ENCODE assay signal across 8 cellular contexts in the genomic region with DNA sequence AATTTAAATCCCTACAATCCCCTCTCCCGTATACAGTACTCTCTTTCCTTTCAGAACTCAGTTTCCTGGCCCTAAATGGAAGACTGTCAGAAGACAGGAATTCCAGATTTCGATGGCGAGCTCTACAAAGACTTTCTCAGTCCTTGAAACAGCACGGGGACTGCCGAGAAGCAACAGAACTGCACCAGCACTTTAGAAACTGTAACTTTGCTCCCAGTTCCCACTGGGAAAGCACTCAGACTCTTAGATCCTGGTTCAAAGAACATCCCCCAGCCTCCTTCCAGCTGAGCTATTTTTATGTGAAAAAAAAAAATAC. TPM values are rescaled to one million over a fixed set of nuclear protein-coding genes. Genes with fewer than 3 reads are reported as not detected.
DNase-seq lines count a peak whose midpoint lies in the region; TF ChIP-seq lines count a peak whose summit lies in the region.

No MANE protein-coding gene starts in this region.

- H3K27ac ChIP-seq in adrenal gland, result peak overlapping the region; percentile 70 to 98 (median 86)
- H3K27ac ChIP-seq in smooth muscle cell (ENCODE audit: low read depth), result peak overlapping the region; percentile 78

- H3K9me3 ChIP-seq in adrenal gland (replicated peaks in 1 of 3) (no peaks in the 10 kb centered on the region), smooth muscle cell (replicated peaks; ENCODE audit: low read depth) (no peaks in the 10 kb centered on the region)

- H3K36me3 ChIP-seq in adrenal gland (replicated peaks in 1 of 2) (no peaks in the 10 kb centered on the region), smooth muscle cell (ENCODE audit: low read depth) (no peaks in the 10 kb centered on the region)

- intact Hi-C loops in adrenal gland (cut with DNase I), result no loop called here

- peaks cover 61% of the 10 kb centered on the region for H4K20me1 ChIP-seq in smooth muscle cell (ENCODE audit: low read depth)

- WGBS in adrenal gland, 4 donors, result 12 to 23% (median 18%) methylated on average over 5 of the region's 5 CpGs
- WGBS in smooth muscle cell (ENCODE audit: low lambda C conversion rate), result 20% methylated on average over 5 of the region's 5 CpGs

- H3K4me1 ChIP-seq in adrenal gland (replicated peaks in 1 of 2) (peaks cover 36 to 60% of the 10 kb centered on the region in 2 donors), smooth muscle cell (ENCODE audit: low read depth) (peaks cover 28% of the 10 kb centered on the region)

- POLR2A ChIA-PET in HEK293T (lab: Yijun Ruan, JAX), result interaction anchor here (1.1 to 9.4 kb wide), 5 partner anchors 9 to 63 kb away, joined by 3 to 139 read pairs (median 72); a partner anchor contains a TSS

- H3K27ac Mint-ChIP-seq in immature natural killer cell, result peak overlapping the region; percentile 91 to 99 (median 96)

- TF ChIP-seq CTCF in HFF-Myc (IDR thresholded peaks at IDR 0.05; ENCODE audit: low read depth, low read length, missing control alignments) (no peak), adrenal gland (IDR thresholded peaks at IDR 0.05) (no peak), smooth muscle cell (IDR thresholded peaks at IDR 0.05; ENCODE audit: borderline replicate concordance, insufficient read depth, poor library complexity, severe bottlenecking) (no peak)

- peaks cover 0 to 22% (median 7%) of the 10 kb centered on the region in 3 donors for H3K27me3 Mint-ChIP-seq in immature natural killer cell (ENCODE audit: low read depth in 3 of 3)

- H3K4me3 ChIP-seq in HFF-Myc (replicated peaks; ENCODE audit: low read depth, low read length) (peak overlapping the region; percentile 70), adrenal gland (peak overlapping the region in 2 of 4 donors; percentile 90 to 100), smooth muscle cell (peak overlapping the region; percentile 97)

- CTCF ChIA-PET in HEK293T (lab: Yijun Ruan, JAX), result interaction anchor here (5.4 to 12.9 kb wide), 2 partner anchors 28 to 35 kb away, joined by 31 to 222 read pairs; no protein-coding TSS in a partner anchor

- H3F3A ChIP-seq in smooth muscle cell (ENCODE audit: low read depth), result peaks cover 9% of the 10 kb centered on the region

- peak overlapping the region; percentile 97 for H3K4me2 ChIP-seq in smooth muscle cell

- DNase-seq in HFF-Myc (ENCODE audit: extremely low read depth, low read depth) (no peak), adrenal gland (no peak), immature natural killer cell (no peak), smooth muscle cell (lab: John Stamatoyannopoulos, UW; ENCODE audit: unreplicated experiment) (no peak), NCI-H1436 (lab: John Stamatoyannopoulos, UW) (no peak), HEK293T (ENCODE audit: extremely low spot score) (no peak), NCI-H2196 treated with DMSO at 0.1 percent for 48 hours (lab: John Stamatoyannopoulos, UW; ENCODE audit: unreplicated experiment) (no peak), NCI-H774 (lab: John Stamatoyannopoulos, UW) (no peak)

- H3K9ac ChIP-seq in smooth muscle cell (ENCODE audit: low read depth), result peak overlapping the region; percentile 61

- TF ChIP-seq POLR2A in adrenal gland (IDR thresholded peaks at IDR 0.05), result no peak

- H3K4me1 Mint-ChIP-seq in immature natural killer cell, result peaks cover 59 to 60% of the 10 kb centered on the region in 2 donors

- peak overlapping the region; percentile 88 to 97 (median 93) for H3K4me3 Mint-ChIP-seq in immature natural killer cell

- no peaks in the 10 kb centered on the region for H3K9me3 Mint-ChIP-seq in immature natural killer cell

- H3K36me3 Mint-ChIP-seq in immature natural killer cell, result peaks cover 5 to 19% (median 17%) of the 10 kb centered on the region in 3 donors

- H3K79me2 ChIP-seq in smooth muscle cell (ENCODE audit: low read depth), result peaks cover 67% of the 10 kb centered on the region

- no peak overlapping the region for H2AFZ ChIP-seq in smooth muscle cell (ENCODE audit: low read depth)

- H3K27me3 ChIP-seq in adrenal gland (no peaks in the 10 kb centered on the region), smooth muscle cell (ENCODE audit: low read depth) (no peaks in the 10 kb centered on the region)

TF ChIP-seq in HEK293T, 16 proteins besides CTCF, POLR2A, EP300 and RAD21:
- TF ChIP-seq NFRKB (IDR thresholded peaks at IDR 0.05), result no peak
- TF ChIP-seq TARDBP (IDR thresholded peaks at IDR 0.05), result no peak
- TF ChIP-seq FOXK2 (IDR thresholded peaks at IDR 0.05), result no peak

RNA-seq across cellular contexts. Expression of a gene that starts 1.8 kb away (rescaled TPM):
- total RNA-seq in adrenal gland (100 to 1,000 TPM in 4 of 8 donors, 10 to 100 TPM in 4; 45.3 to 156 (median 85.7) TPM), smooth muscle cell (16.6 and 17.2 TPM in 2 replicates)
- polyA plus RNA-seq in adrenal gland (100 to 1,000 TPM in 2 of 3 donors, 10 to 100 TPM in 1; 79.9 to 142 (median 123) TPM), immature natural killer cell (100 to 1,000 TPM; 132 to 310 (median 240) TPM), smooth muscle cell (27.0 and 61.2 TPM in 2 replicates)

RNA-seq across cellular contexts. Expression of a gene that starts 28.0 kb away (rescaled TPM):
- 1,000 to 10,000 TPM in 4 of 8 donors, under 1 TPM in 4; under 0.01 to 8,354 (median 2,408) TPM for total RNA-seq in adrenal gland
- not detected for polyA plus RNA-seq in adrenal gland
- 10 to 100 TPM in 1 of 3 donors, not detected in 2; 70.0 TPM for polyA plus RNA-seq in immature natural killer cell
- total RNA-seq in smooth muscle cell, result under 0.01 TPM in 2 replicates
- polyA plus RNA-seq in smooth muscle cell, result 4.5 TPM in 1 of 2 replicates, not detected in the other

RNA-seq across cellular contexts. Expression of a gene that starts 29.4 kb away (rescaled TPM):
- total RNA-seq in adrenal gland (1,000 to 10,000 TPM in 4 of 8 donors, under 1 TPM in 3, not detected in 1; under 0.01 to 2,678 (median 1,544) TPM), smooth muscle cell (under 0.01 TPM in 2 replicates)
- polyA plus RNA-seq in adrenal gland (not detected), immature natural killer cell (not detected), smooth muscle cell (3.8 TPM in 1 of 2 replicates, not detected in the other)

RNA-seq across cellular contexts. Expression of a gene that starts 38.4 kb away (rescaled TPM):
- 10 to 100 TPM in 1 of 8 donors, 1 to 10 TPM in 7; 1.9 to 10.3 (median 5.4) TPM for total RNA-seq in adrenal gland
- 1 to 10 TPM; 2.9 to 5.1 (median 3.6) TPM for polyA plus RNA-seq in adrenal gland
- 1 to 10 TPM in 2 of 3 donors, not detected in 1; 1.5 to 1.9 TPM for polyA plus RNA-seq in immature natural killer cell
- 2.7 and 4.8 TPM in 2 replicates for total RNA-seq in smooth muscle cell
- 5.3 and 5.5 TPM in 2 replicates for polyA plus RNA-seq in smooth muscle cell
